1 cellular context compared by ENCODE assay signal in the genomic region with DNA sequence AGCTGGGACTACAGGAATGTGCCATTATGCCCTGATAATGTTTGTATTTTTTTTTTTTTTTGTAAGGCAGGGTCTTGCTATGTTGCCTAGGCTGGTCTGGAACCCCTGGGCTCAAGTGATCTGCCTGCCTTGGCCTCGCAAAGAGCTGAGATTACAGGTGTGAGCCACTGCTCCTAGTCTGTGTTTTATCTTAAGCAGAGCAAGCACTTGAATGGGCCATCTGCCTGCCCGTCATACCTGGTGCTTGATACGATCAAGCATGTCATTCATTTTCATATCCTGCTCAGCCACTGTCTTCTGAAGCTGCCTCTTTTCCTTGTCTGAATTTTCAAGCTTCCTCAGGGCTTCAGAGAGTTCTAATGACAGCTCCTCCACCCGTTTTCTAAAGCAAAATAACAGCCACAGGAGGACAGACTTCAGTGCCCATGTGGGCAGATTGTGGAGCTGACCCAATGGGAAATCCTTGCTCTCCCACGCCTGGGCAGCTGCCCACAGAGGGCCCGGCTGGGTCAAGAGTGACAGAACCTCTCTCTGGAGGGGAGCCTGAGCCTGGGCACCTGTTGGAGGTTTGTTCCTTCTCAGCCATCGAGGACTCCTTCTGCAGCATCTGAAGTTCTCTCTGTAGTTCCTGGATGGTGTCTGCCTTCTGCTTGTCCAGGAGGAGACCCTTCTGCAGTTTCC.
TF ChIP-seq lines count a peak whose summit lies in the region.

No MANE protein-coding gene starts in this region.

TF ChIP-seq in K562, 482 proteins besides CTCF, POLR2A, EP300 and RAD21:
- TF ChIP-seq, protein P1, sequence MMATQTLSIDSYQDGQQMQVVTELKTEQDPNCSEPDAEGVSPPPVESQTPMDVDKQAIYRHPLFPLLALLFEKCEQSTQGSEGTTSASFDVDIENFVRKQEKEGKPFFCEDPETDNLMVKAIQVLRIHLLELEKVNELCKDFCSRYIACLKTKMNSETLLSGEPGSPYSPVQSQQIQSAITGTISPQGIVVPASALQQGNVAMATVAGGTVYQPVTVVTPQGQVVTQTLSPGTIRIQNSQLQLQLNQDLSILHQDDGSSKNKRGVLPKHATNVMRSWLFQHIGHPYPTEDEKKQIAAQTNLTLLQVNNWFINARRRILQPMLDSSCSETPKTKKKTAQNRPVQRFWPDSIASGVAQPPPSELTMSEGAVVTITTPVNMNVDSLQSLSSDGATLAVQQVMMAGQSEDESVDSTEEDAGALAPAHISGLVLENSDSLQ (IDR thresholded peaks at IDR 0.05) = peak; percentile 85
- no peak for TF ChIP-seq HDAC3 (IDR thresholded peaks at IDR 0.05; ENCODE audit: borderline replicate concordance, partially characterized antibody)
TF ChIP-seq in K562: peak in this region for 1.
